Comparison of ENCODE assay signal across 8 cellular contexts in genomic region chr6:12010635-12011275, GRCh38. TPM values are rescaled to one million over a fixed set of nuclear protein-coding genes. Genes with fewer than 3 reads are reported as not detected.
DNase-seq lines count a peak whose midpoint lies in the region; ATAC-seq and TF ChIP-seq lines count a peak whose summit lies in the region.

No MANE protein-coding gene starts in this region.

- H3K9me3 Mint-ChIP-seq in activated T-helper 1 cell treated with anti-CD3 and anti-CD28 coated beads, Interleukin-12 subunit alpha, Interleukin-12 subunit beta, Interleukin-2, Interleukin-4 antibody, amounts not matched to agents 30 ng/mL and 10 ng/mL and 1 ng/mL, durations not matched to agents 14 hours and 24 hours and 36 hours: peaks cover 13% of the 10 kb centered on the region
- no peaks in the 10 kb centered on the region for H3K9me3 Mint-ChIP-seq in progenitor cell of endocrine pancreas (ENCODE audit: low read depth)

- peaks cover 17% of the 10 kb centered on the region for H3K36me3 Mint-ChIP-seq in activated T-helper 1 cell treated with anti-CD3 and anti-CD28 coated beads, Interleukin-12 subunit alpha, Interleukin-12 subunit beta, Interleukin-2, Interleukin-4 antibody, amounts not matched to agents 30 ng/mL and 10 ng/mL and 1 ng/mL, durations not matched to agents 14 hours and 24 hours and 36 hours (ENCODE audit: low read depth)
- peaks cover 6% of the 10 kb centered on the region for H3K36me3 Mint-ChIP-seq in progenitor cell of endocrine pancreas (ENCODE audit: insufficient read depth)

- intact Hi-C loops in activated T-helper 1 cell treated with anti-CD3 and anti-CD28 coated beads, Interleukin-12 subunit alpha, Interleukin-12 subunit beta, Interleukin-2, Interleukin-4 antibody, amounts not matched to agents 30 ng/mL and 10 ng/mL and 1 ng/mL, durations not matched to agents 14 hours and 24 hours and 36 hours (cut with micrococcal nuclease): loop anchor here (1.0 to 2.0 kb wide), 7 partner anchors 42 to 310 kb away; no protein-coding TSS in a partner anchor
- intact Hi-C loops in cardiac septum (cut with DNase I): loop anchor here (5.0 kb wide), 2 partner anchors 353 to 403 kb away; no protein-coding TSS in a partner anchor

- peak; percentile 59 for DNase-seq in NCI-H2196 (lab: John Stamatoyannopoulos, UW; ENCODE audit: unreplicated experiment)
- no peak for DNase-seq in activated T-helper 1 cell treated with anti-CD3 and anti-CD28 coated beads, Interleukin-12 subunit alpha, Interleukin-12 subunit beta, Interleukin-2, Interleukin-4 antibody, amounts not matched to agents 30 ng/mL and 10 ng/mL and 1 ng/mL, durations not matched to agents 14 hours and 24 hours and 36 hours (ENCODE audit: low spot score)
- DNase-seq in cardiac septum (ENCODE audit: low spot score): peak; percentile 88
- DNase-seq in progenitor cell of endocrine pancreas (ENCODE audit: low spot score, unreplicated experiment): peak; percentile 51
- no peak for DNase-seq in AG08396 (ENCODE audit: low spot score)

- peak overlapping the region; percentile 98 for H3K27ac ChIP-seq in C4-2B

- peaks cover 55% of the 10 kb centered on the region for H3K4me1 Mint-ChIP-seq in activated T-helper 1 cell treated with anti-CD3 and anti-CD28 coated beads, Interleukin-12 subunit alpha, Interleukin-12 subunit beta, Interleukin-2, Interleukin-4 antibody, amounts not matched to agents 30 ng/mL and 10 ng/mL and 1 ng/mL, durations not matched to agents 14 hours and 24 hours and 36 hours (ENCODE audit: low read depth)
- H3K4me1 Mint-ChIP-seq in progenitor cell of endocrine pancreas (ENCODE audit: low read depth): peaks cover 30% of the 10 kb centered on the region

- peak overlapping the region; percentile 97 for H3K4me3 Mint-ChIP-seq in activated T-helper 1 cell treated with anti-CD3 and anti-CD28 coated beads, Interleukin-12 subunit alpha, Interleukin-12 subunit beta, Interleukin-2, Interleukin-4 antibody, amounts not matched to agents 30 ng/mL and 10 ng/mL and 1 ng/mL, durations not matched to agents 14 hours and 24 hours and 36 hours
- peak overlapping the region; percentile 86 for H3K4me3 Mint-ChIP-seq in progenitor cell of endocrine pancreas (ENCODE audit: low read depth)

- H3K27me3 Mint-ChIP-seq in activated T-helper 1 cell treated with anti-CD3 and anti-CD28 coated beads, Interleukin-12 subunit alpha, Interleukin-12 subunit beta, Interleukin-2, Interleukin-4 antibody, amounts not matched to agents 30 ng/mL and 10 ng/mL and 1 ng/mL, durations not matched to agents 14 hours and 24 hours and 36 hours (ENCODE audit: insufficient read depth): no peaks in the 10 kb centered on the region
- H3K27me3 Mint-ChIP-seq in progenitor cell of endocrine pancreas: no peaks in the 10 kb centered on the region

- ATAC-seq in GM18867 (IDR thresholded peaks at IDR 0.05; ENCODE audit: unreplicated experiment) (peak; percentile 37), HG03039 (IDR thresholded peaks at IDR 0.05; ENCODE audit: unreplicated experiment) (peak; percentile 17)

- no peak for TF ChIP-seq CTCF in C4-2B (conservative IDR thresholded peaks at IDR 0.05)
- no peak for TF ChIP-seq CTCF in progenitor cell of endocrine pancreas (IDR thresholded peaks at IDR 0.05; ENCODE audit: unreplicated experiment)

- H3K27ac Mint-ChIP-seq in activated T-helper 1 cell treated with anti-CD3 and anti-CD28 coated beads, Interleukin-12 subunit alpha, Interleukin-12 subunit beta, Interleukin-2, Interleukin-4 antibody, amounts not matched to agents 30 ng/mL and 10 ng/mL and 1 ng/mL, durations not matched to agents 14 hours and 24 hours and 36 hours: peak overlapping the region; percentile 97
- peak overlapping the region; percentile 97 for H3K27ac Mint-ChIP-seq in progenitor cell of endocrine pancreas

RNA-seq across cellular contexts. Expression of gene HIVEP1, which starts 1.4 kb away (rescaled TPM):
- 69.8 and 72.7 TPM in 2 replicates for total RNA-seq in activated T-helper 1 cell treated with anti-CD3 and anti-CD28 coated beads, Interleukin-12 subunit alpha, Interleukin-12 subunit beta, Interleukin-2, Interleukin-4 antibody, amounts not matched to agents 30 ng/mL and 10 ng/mL and 1 ng/mL, durations not matched to agents 14 hours and 24 hours and 36 hours
- total RNA-seq in cardiac septum (17.8 TPM), progenitor cell of endocrine pancreas (29.8 and 35.7 TPM in 2 replicates)

Comparison
In these comparisons a context has a peak if more than half of its experiments do, and no peak if none do; other contexts are left out.
1. DNase-seq: peak in NCI-H2196 (single experiment), cardiac septum (single experiment) and progenitor cell of endocrine pancreas (single experiment); none in activated T-helper 1 cell treated with anti-CD3 and anti-CD28 coated beads, Interleukin-12 subunit alpha, Interleukin-12 subunit beta, Interleukin-2, Interleukin-4 antibody, amounts not matched to agents 30 ng/mL and 10 ng/mL and 1 ng/mL, durations not matched to agents 14 hours and 24 hours and 36 hours (single experiment) and AG08396 (single experiment).